Comparison of ENCODE assay signal across 1 cellular context in genomic region chr15:65258370-65258769, GRCh38.
TF ChIP-seq lines count a peak whose summit lies in the region.

No MANE protein-coding gene starts in this region.

TF ChIP-seq in GM12878, 131 proteins besides CTCF, POLR2A, EP300 and RAD21:
- TF ChIP-seq BHLHE40 (IDR thresholded peaks at IDR 0.05; ENCODE audit: borderline replicate concordance in 1 of 2, low read depth in 2 of 2, low read length in 1 of 2) (no peak), HDAC6 (IDR thresholded peaks at IDR 0.05; ENCODE audit: unreplicated experiment) (no peak), MLLT1 (IDR thresholded peaks at IDR 0.05) (no peak), GABPA (IDR thresholded peaks at IDR 0.05; ENCODE audit: low read depth) (no peak), ZBED1 (IDR thresholded peaks at IDR 0.05; ENCODE audit: borderline replicate concordance) (no peak), ZNF384 (IDR thresholded peaks at IDR 0.05; ENCODE audit: borderline replicate concordance, low read depth, low read length) (no peak), FOXK2 (IDR thresholded peaks at IDR 0.05) (no peak), NKRF (conservative IDR thresholded peaks at IDR 0.05) (no peak), ZNF687 (IDR thresholded peaks at IDR 0.05) (no peak), TCF3 (IDR thresholded peaks at IDR 0.05; ENCODE audit: borderline replicate concordance, insufficient read depth, low read depth, low read length) (no peak), BMI1 (IDR thresholded peaks at IDR 0.05; ENCODE audit: borderline replicate concordance) (no peak)
- TF ChIP-seq, protein P1, sequence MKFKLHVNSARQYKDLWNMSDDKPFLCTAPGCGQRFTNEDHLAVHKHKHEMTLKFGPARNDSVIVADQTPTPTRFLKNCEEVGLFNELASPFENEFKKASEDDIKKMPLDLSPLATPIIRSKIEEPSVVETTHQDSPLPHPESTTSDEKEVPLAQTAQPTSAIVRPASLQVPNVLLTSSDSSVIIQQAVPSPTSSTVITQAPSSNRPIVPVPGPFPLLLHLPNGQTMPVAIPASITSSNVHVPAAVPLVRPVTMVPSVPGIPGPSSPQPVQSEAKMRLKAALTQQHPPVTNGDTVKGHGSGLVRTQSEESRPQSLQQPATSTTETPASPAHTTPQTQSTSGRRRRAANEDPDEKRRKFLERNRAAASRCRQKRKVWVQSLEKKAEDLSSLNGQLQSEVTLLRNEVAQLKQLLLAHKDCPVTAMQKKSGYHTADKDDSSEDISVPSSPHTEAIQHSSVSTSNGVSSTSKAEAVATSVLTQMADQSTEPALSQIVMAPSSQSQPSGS (IDR thresholded peaks at IDR 0.05; ENCODE audit: low read length), result no peak
- TF ChIP-seq, protein P2, sequence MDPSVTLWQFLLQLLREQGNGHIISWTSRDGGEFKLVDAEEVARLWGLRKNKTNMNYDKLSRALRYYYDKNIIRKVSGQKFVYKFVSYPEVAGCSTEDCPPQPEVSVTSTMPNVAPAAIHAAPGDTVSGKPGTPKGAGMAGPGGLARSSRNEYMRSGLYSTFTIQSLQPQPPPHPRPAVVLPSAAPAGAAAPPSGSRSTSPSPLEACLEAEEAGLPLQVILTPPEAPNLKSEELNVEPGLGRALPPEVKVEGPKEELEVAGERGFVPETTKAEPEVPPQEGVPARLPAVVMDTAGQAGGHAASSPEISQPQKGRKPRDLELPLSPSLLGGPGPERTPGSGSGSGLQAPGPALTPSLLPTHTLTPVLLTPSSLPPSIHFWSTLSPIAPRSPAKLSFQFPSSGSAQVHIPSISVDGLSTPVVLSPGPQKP (IDR thresholded peaks at IDR 0.05; ENCODE audit: low read depth, low read length), result no peak
